Comparison of ENCODE assay signal across 26 cellular contexts in the genomic region with DNA sequence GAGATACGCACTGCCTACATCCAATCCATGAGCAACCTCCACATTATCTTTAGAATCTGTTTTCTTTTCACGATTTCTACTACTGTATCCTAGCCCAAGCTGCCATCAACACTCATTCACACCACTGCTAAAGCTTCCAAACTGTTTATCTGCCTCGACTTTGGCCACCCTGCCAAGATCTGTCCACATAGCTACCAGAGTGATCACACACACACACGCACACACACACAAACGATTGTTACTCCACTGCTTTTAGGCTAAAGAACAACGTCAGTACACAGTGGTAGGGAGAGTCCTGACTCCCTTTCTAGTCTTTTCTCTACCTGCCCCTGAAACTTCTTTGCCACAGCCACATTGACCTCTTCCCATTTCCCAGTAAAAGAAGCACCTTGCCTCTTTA.
"Had no signal": no experiment of that assay in that cellular context is flagged by ENCODE, and none has a peak within 500 bp of the region (broad histone marks: within the 10 kb centered on the region; RNA-seq: fewer than 3 reads in every experiment).

No MANE protein-coding gene starts in this region.

- H3K27ac ChIP-seq: ascending aorta, body of pancreas, Peyer's patch had no signal

- H3K27me3 ChIP-seq: ascending aorta, body of pancreas, Peyer's patch had no signal

- H3K36me3 ChIP-seq: ascending aorta, Peyer's patch had no signal

- FAIRE-seq: bronchial epithelial cell, K562 had no signal

- H3K4me3 ChIP-seq: ascending aorta, body of pancreas, K562, Peyer's patch had no signal

- ATAC-seq: activated CD8-positive, alpha-beta T cell treated with anti-CD3 and anti-CD28 coated beads, Interleukin-2, amount 10 ng/mL, durations not matched to agents 7 days and 5 days; activated naive CD4-positive, alpha-beta T cell treated with anti-CD3 and anti-CD28 coated beads, Interleukin-2, amount 50 U/mL, for 72 hours; activated naive CD8-positive, alpha-beta T cell treated with anti-CD3 and anti-CD28 coated beads, Interleukin-2, amount 50 U/mL, for 24 hours; body of pancreas; K562; T-helper 17 cell; WTC11 had no signal

- DNase-seq: activated CD4-positive, alpha-beta T cell treated with anti-CD3 and anti-CD28 coated beads for 48 hours; activated CD4-positive, alpha-beta T cell treated with anti-CD3 and anti-CD28 coated beads, Interleukin-2, amount 50 U/mL, for 4 hours; activated CD4-positive, CD25-positive, alpha-beta regulatory T cell treated with anti-CD3 and anti-CD28 coated beads, Interleukin-2, amount 50 U/mL, for 72 hours; activated CD8-positive, alpha-beta memory T cell treated with anti-CD3 and anti-CD28 coated beads, Interleukin-2, amount 50 U/mL, for 48 hours; activated CD8-positive, alpha-beta T cell treated with anti-CD3 and anti-CD28 coated beads, Interleukin-2, amount 10 ng/mL, durations not matched to agents 7 days and 5 days; activated naive CD8-positive, alpha-beta T cell treated with anti-CD3 and anti-CD28 coated beads, Interleukin-2, amount 50 U/mL, for 24 hours; activated T-cell treated with anti-CD3 and anti-CD28 coated beads, Interleukin-2, amount 50 U/mL, for 1 hour; amniotic stem cell; body of pancreas; Karpas-422; MM.1S; NCI-H1105; NCI-H1436; NCI-H1694 treated with DMSO at 0.1 percent for 48 hours; NCI-H2029 treated with DMSO at 0.1 percent for 48 hours; NCI-H446; NCI-H524; Peyer's patch; SIG-M5; T-helper 17 cell; T-helper 9 cell had no signal

- H3K9me3 ChIP-seq: ascending aorta, body of pancreas, Peyer's patch had no signal

- H3K4me1 ChIP-seq: ascending aorta, body of pancreas, Peyer's patch had no signal
